In the genomic region with DNA sequence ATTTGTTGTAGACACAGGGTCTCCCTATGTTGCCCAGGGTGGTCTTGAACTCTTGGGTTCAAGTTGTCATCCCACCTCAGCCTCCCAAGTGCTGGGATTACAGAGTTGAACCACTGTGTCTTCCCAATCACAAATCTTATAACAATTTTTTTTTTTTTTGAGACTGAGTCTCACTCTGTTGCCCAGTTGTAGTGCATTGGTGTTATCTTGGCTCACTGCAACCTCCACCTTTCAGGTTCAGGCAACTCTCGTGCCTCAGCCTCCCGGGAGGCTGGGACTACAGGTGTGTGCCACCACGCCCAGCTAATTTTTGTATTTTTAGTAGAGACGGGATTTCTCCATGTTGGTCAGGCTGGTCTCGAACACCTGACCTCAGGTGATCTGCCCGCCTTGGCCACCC, we compare ENCODE assay signal across 2 cellular contexts. TPM values are rescaled to one million over a fixed set of nuclear protein-coding genes. Genes with fewer than 3 reads are reported as not detected.
"Had no signal": no experiment of that assay in that cellular context is flagged by ENCODE, and none has a peak within 500 bp of the region (broad histone marks: within the 10 kb centered on the region; RNA-seq: fewer than 3 reads in every experiment).

No MANE protein-coding gene starts in this region.

RNA-seq across cellular contexts. Expression of a gene that starts 3.7 kb away (rescaled TPM):
- total RNA-seq: MCF 10A, OCI-LY7 had no signal
